ENCODE assay signal across 30 cellular contexts in the genomic region with DNA sequence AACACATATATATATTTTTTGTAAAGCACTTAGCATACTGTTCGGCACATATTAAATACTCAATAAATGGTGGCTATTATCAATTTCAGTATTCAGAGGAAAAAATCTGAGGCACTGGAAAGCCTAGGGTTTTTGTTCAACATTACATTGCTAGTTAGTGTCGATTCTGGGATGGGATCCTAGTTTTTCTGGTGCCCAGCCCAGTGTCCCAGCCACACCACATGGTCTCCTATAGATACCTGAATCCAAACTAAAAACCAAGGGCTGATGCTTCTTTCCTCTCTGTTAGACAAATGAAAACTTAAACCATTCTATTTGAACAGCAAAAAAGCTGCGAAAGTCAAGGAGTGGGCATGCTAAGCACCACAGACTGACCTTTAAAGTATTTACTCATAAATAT.
DNase-seq lines count a peak whose midpoint lies in the region; ATAC-seq and TF ChIP-seq lines count a peak whose summit lies in the region.
"Had no signal": no experiment of that assay in that cellular context is flagged by ENCODE, and none has a peak within 500 bp of the region (broad histone marks: within the 10 kb centered on the region; RNA-seq: fewer than 3 reads in every experiment).

No MANE protein-coding gene starts in this region.

- no peak overlapping the region for H3K4me3 ChIP-seq in vagina
- H3K4me3 ChIP-seq: A549; BLaER1; BLaER1 treated with 17β-estradiol and CSF1 and Interleukin-3, amounts not matched to agents 10 nM and 100 nM had no signal

- in situ Hi-C loops in G401 (cut with HindIII; ENCODE audit: low sequenced_read_pairs) = no loop called here

- H3K27me3 ChIP-seq in vagina = no peaks in the 10 kb centered on the region
- H3K27me3 ChIP-seq: BE2C; BLaER1; BLaER1 treated with 17β-estradiol and CSF1 and Interleukin-3, amounts not matched to agents 10 nM and 100 nM had no signal

- ATAC-seq in stimulated activated naive CD8-positive, alpha-beta T cell treated with anti-CD3 and anti-CD28 coated beads, Interleukin-15, Interleukin-2, amounts not matched to agents 100 U/mL and 50 U/mL, for 24 hours = no peak
- no peak for ATAC-seq in HG02852 (IDR thresholded peaks at IDR 0.05; ENCODE audit: unreplicated experiment)
- ATAC-seq: A549; CD8-positive, alpha-beta T cell had no signal

- intact Hi-C loops in vagina (cut with DNase I) = no loop called here

- DNase-seq in G401 (ENCODE audit: low spot score) (peak; percentile 59), cerebellar cortex (ENCODE audit: low spot score) (peak; percentile 51), cerebellum (ENCODE audit: low spot score) (peak; percentile 25), vagina (ENCODE audit: extremely low spot score in 2 of 2) (no peak)
- DNase-seq in stimulated activated naive CD8-positive, alpha-beta T cell treated with anti-CD3 and anti-CD28 coated beads, Interleukin-15, Interleukin-2, amounts not matched to agents 100 U/mL and 50 U/mL, for 24 hours = no peak
- DNase-seq: 8988T; ACHN; AML-193; BE2C; Caco-2; Calu3; CD4-positive, alpha-beta memory T cell; CD4-positive, alpha-beta T cell; CD4-positive, CD25-positive, alpha-beta regulatory T cell; CD8-positive, alpha-beta memory T cell; CD8-positive, alpha-beta T cell; COR-L47; DMS 273 treated with DMSO at 0.1 percent for 48 hours; DMS153; DMS53; DMS79; DMS79 treated with DMSO at 0.1 percent for 48 hours; DND-41; EL had no signal

- TF ChIP-seq CTCF in vagina (IDR thresholded peaks at IDR 0.05) = no peak

- no peak for TF ChIP-seq POLR2A in vagina (IDR thresholded peaks at IDR 0.05)

- H3K4me1 ChIP-seq in vagina = no peaks in the 10 kb centered on the region
- H3K4me1 ChIP-seq: A549; BE2C; BLaER1; BLaER1 treated with 17β-estradiol and CSF1 and Interleukin-3, amounts not matched to agents 10 nM and 100 nM; Caco-2 had no signal

- no peaks in the 10 kb centered on the region for H3K9me3 ChIP-seq in vagina
- H3K9me3 ChIP-seq: A549; BE2C; BLaER1; BLaER1 treated with 17β-estradiol and CSF1 and Interleukin-3, amounts not matched to agents 10 nM and 100 nM; Caco-2 had no signal

- H3K27ac ChIP-seq in vagina = no peak overlapping the region
- H3K27ac ChIP-seq: 22Rv1; A549; BLaER1; BLaER1 treated with 17β-estradiol and CSF1 and Interleukin-3, amounts not matched to agents 10 nM and 100 nM; C4-2B had no signal

- H3K36me3 ChIP-seq in vagina = no peaks in the 10 kb centered on the region
- H3K36me3 ChIP-seq: BE2C; BLaER1; BLaER1 treated with 17β-estradiol and CSF1 and Interleukin-3, amounts not matched to agents 10 nM and 100 nM had no signal

Comparison
In these comparisons a context has a peak if more than half of its experiments do, and no peak if none do; other contexts are left out.
1. DNase-seq: peak in G401 (single experiment), cerebellar cortex (single experiment) and cerebellum (single experiment); none in stimulated activated naive CD8-positive, alpha-beta T cell treated with anti-CD3 and anti-CD28 coated beads, Interleukin-15, Interleukin-2, amounts not matched to agents 100 U/mL and 50 U/mL, for 24 hours (single experiment) and vagina (0 of 2).